1 cellular context compared by ENCODE assay signal in genomic region chr19:8615813-8616596, GRCh38.
TF ChIP-seq lines count a peak whose summit lies in the region.

No MANE protein-coding gene starts in this region.

TF ChIP-seq in K562, 482 proteins besides CTCF, POLR2A, EP300 and RAD21 (continues in another document):
- TF ChIP-seq ARID1B (IDR thresholded peaks at IDR 0.05) (no peak), RUNX1 (IDR thresholded peaks at IDR 0.05; ENCODE audit: low read depth) (no peak), RBM25 (IDR thresholded peaks at IDR 0.05; ENCODE audit: low read depth, low read length, severe bottlenecking) (peak; percentile 7), CBFB (CRISPR knock-in tag; IDR thresholded peaks at IDR 0.05) (no peak), PTRF (tag; IDR thresholded peaks at IDR 0.05) (no peak), ZNF263 (CRISPR knock-in tag; IDR thresholded peaks at IDR 0.05; ENCODE audit: borderline replicate concordance) (no peak; the same call in 1 of the 2 replicates), HMBOX1 (IDR thresholded peaks at IDR 0.05) (no peak), KAT8 (IDR thresholded peaks at IDR 0.05; ENCODE audit: low read depth) (no peak), GTF2B (IDR thresholded peaks at IDR 0.05; ENCODE audit: extremely low read depth, insufficient read length) (no peak), ZNF436 (CRISPR knock-in tag; IDR thresholded peaks at IDR 0.05) (no peak), TBL1XR1 (IDR thresholded peaks at IDR 0.05; ENCODE audit: low read length in 2 of 2) (no peak), TSHZ1 (CRISPR knock-in tag; IDR thresholded peaks at IDR 0.05) (no peak), XRCC5 (IDR thresholded peaks at IDR 0.05; ENCODE audit: low read depth, low read length) (peak; percentile 81; the same call in 1 of the 2 replicates), CCNT2 (IDR thresholded peaks at IDR 0.05; ENCODE audit: borderline replicate concordance, extremely low read depth, insufficient read length, low read depth, low read length) (no peak), PHTF2 (CRISPR knock-in tag; IDR thresholded peaks at IDR 0.05) (no peak), CBX1 (IDR thresholded peaks at IDR 0.05; ENCODE audit: low read depth) (no peak), ZKSCAN8 (CRISPR knock-in tag; IDR thresholded peaks at IDR 0.05) (no peak), JUND (IDR thresholded peaks at IDR 0.05; ENCODE audit: borderline replicate concordance, low read depth, low read length) (no peak), JUND (tag; IDR thresholded peaks at IDR 0.05; ENCODE audit: borderline replicate concordance, low read depth, low read length) (peak; percentile 13; the same call in 1 of the 3 replicates), ZBTB26 (CRISPR knock-in tag; IDR thresholded peaks at IDR 0.05) (no peak), E2F4 (CRISPR knock-in tag; IDR thresholded peaks at IDR 0.05; ENCODE audit: low read depth) (no peak), RAD51 (IDR thresholded peaks at IDR 0.05; ENCODE audit: borderline replicate concordance, low read depth) (no peak), CBX8 (IDR thresholded peaks at IDR 0.05; ENCODE audit: borderline replicate concordance, extremely low read depth, low read depth, low read length, poor library complexity, severe bottlenecking) (no peak), KHSRP (IDR thresholded peaks at IDR 0.05) (no peak), ZNF609 (CRISPR knock-in tag; IDR thresholded peaks at IDR 0.05; ENCODE audit: borderline replicate concordance) (no peak), TEAD1 (CRISPR knock-in tag; IDR thresholded peaks at IDR 0.05) (no peak), C11orf30 (IDR thresholded peaks at IDR 0.05; ENCODE audit: low read depth) (no peak), HCFC1 (IDR thresholded peaks at IDR 0.05; ENCODE audit: low read depth, low read length) (no peak), MCM3 (IDR thresholded peaks at IDR 0.05) (no peak), STAG1 (CRISPR knock-in tag; IDR thresholded peaks at IDR 0.05; ENCODE audit: borderline replicate concordance) (no peak; the same call in 1 of the 2 replicates), SMC3 (conservative IDR thresholded peaks at IDR 0.05; ENCODE audit: insufficient read depth, low read depth, low read length) (peak; percentile 68), POLR2G (IDR thresholded peaks at IDR 0.05; ENCODE audit: low read depth, low read length) (no peak), IRF1 (CRISPR knock-in tag; IDR thresholded peaks at IDR 0.05; ENCODE audit: borderline replicate concordance) (no peak), BCOR (IDR thresholded peaks at IDR 0.05) (no peak), CBX2 (IDR thresholded peaks at IDR 0.05; ENCODE audit: insufficient read depth, low read length, poor library complexity, severe bottlenecking) (no peak), ATF3 (IDR thresholded peaks at IDR 0.05) (no peak), ATF3 (CRISPR knock-in tag; conservative IDR thresholded peaks at IDR 0.05) (no peak), ZNF384 (IDR thresholded peaks at IDR 0.05; ENCODE audit: low read depth, low read length) (peak; percentile 15; the same call in 1 of the 2 replicates), NFXL1 (CRISPR knock-in tag; IDR thresholded peaks at IDR 0.05) (no peak), HMGN3 (IDR thresholded peaks at IDR 0.05; ENCODE audit: borderline replicate concordance, extremely low read depth, insufficient read length, low read depth, low read length) (no peak), MAFG (tag; conservative IDR thresholded peaks at IDR 0.05) (no peak), MEF2A (IDR thresholded peaks at IDR 0.05; ENCODE audit: control insufficient read depth, low read depth, low read length) (no peak), KLF16 (IDR thresholded peaks at IDR 0.05) (peak; percentile 57; the same call in 1 of the 2 replicates), NR3C1 (CRISPR knock-in tag; IDR thresholded peaks at IDR 0.05) (no peak)
